ENCODE assay signal across 11 cellular contexts in genomic region chr1:10065344-10065685, GRCh38. TPM values are rescaled to one million over a fixed set of nuclear protein-coding genes. Genes with fewer than 3 reads are reported as not detected.
DNase-seq lines count a peak whose midpoint lies in the region; ATAC-seq, FAIRE-seq and TF ChIP-seq lines count a peak whose summit lies in the region.
"Had no signal": no experiment of that assay in that cellular context is flagged by ENCODE, and none has a peak within 500 bp of the region (broad histone marks: within the 10 kb centered on the region; RNA-seq: fewer than 3 reads in every experiment).

No MANE protein-coding gene starts in this region.

- ATAC-seq in WTC11: peak; percentile 67
- ATAC-seq in heart right ventricle: peak; percentile 30 to 73 (median 44)
- no peak for ATAC-seq in GM21717 (IDR thresholded peaks at IDR 0.05; ENCODE audit: unreplicated experiment)
- ATAC-seq in stimulated activated naive CD8-positive, alpha-beta T cell treated with anti-CD3 and anti-CD28 coated beads, Interleukin-15, Interleukin-2, amounts not matched to agents 100 U/mL and 50 U/mL, for 24 hours: no peak
- ATAC-seq: T-helper 17 cell had no signal

- H3K4me1 ChIP-seq in HEK293 (ENCODE audit: control insufficient read depth, insufficient read depth, low read length) (no peaks in the 10 kb centered on the region), heart right ventricle (peaks cover 20 to 66% (median 49%) of the 10 kb centered on the region in 9 donors), osteoblast (ENCODE audit: insufficient read depth, low read length) (peaks cover 24% of the 10 kb centered on the region), kidney (ENCODE audit: control insufficient read depth in 1 of 2, insufficient read depth in 1 of 2, low read depth in 1 of 2, low read length in 2 of 2) (peaks cover 4 to 5% of the 10 kb centered on the region in 2 donors)

- intact Hi-C loops in heart right ventricle (cut with DNase I) (loop anchor here in 2 of 10 donors (5.0 to 10.0 kb wide), 2 partner anchors 42 to 629 kb away; no protein-coding TSS in a partner anchor), kidney (cut with DNase I) (no loop called here)

- no peak overlapping the region for H2AFZ ChIP-seq in osteoblast (ENCODE audit: low read length)

- H3K9ac ChIP-seq in kidney (ENCODE audit: low read length in 2 of 2): no peak overlapping the region

- WGBS in heart right ventricle, 2 donors: 40 to 52% methylated on average over 7 of the region's 7 CpGs

- TF ChIP-seq CTCF in HEK293 (tag by site-specific recombination; IDR thresholded peaks at IDR 0.05) (no peak), WTC11 (IDR thresholded peaks at IDR 0.05) (no peak), heart right ventricle (IDR thresholded peaks at IDR 0.05) (no peak), osteoblast (IDR thresholded peaks at IDR 0.05; ENCODE audit: extremely low read depth, low read depth, low read length) (no peak), kidney (IDR thresholded peaks at IDR 0.05; ENCODE audit: borderline replicate concordance, extremely low read depth, insufficient read depth) (no peak)

- peaks cover 59% of the 10 kb centered on the region for H3K79me2 ChIP-seq in osteoblast (ENCODE audit: insufficient read depth, low read length)

- H3K36me3 ChIP-seq in HEK293 (ENCODE audit: control insufficient read depth in 2 of 2, insufficient read depth in 1 of 2, low read length in 2 of 2) (no peaks in the 10 kb centered on the region), heart right ventricle (no peaks in the 10 kb centered on the region), osteoblast (ENCODE audit: insufficient read depth, low read length) (no peaks in the 10 kb centered on the region), kidney (ENCODE audit: control insufficient read depth in 1 of 2, insufficient read depth in 2 of 2, low read length in 2 of 2) (no peaks in the 10 kb centered on the region)

- H3K9me3 ChIP-seq in HEK293 (ENCODE audit: control insufficient read depth, insufficient read depth, low read depth, low read length) (no peaks in the 10 kb centered on the region), heart right ventricle (no peaks in the 10 kb centered on the region), osteoblast (ENCODE audit: low read depth, low read length) (no peaks in the 10 kb centered on the region), kidney (ENCODE audit: control insufficient read depth in 1 of 2, low read length in 2 of 2) (no peaks in the 10 kb centered on the region)

- H3K27me3 ChIP-seq in heart right ventricle (no peaks in the 10 kb centered on the region), osteoblast (ENCODE audit: insufficient read depth, low read length) (no peaks in the 10 kb centered on the region)

- no peak overlapping the region for H3K4me3 ChIP-seq in HEK293 (ENCODE audit: low read depth, low read length)
- no peak overlapping the region for H3K4me3 ChIP-seq in heart right ventricle
- no peak overlapping the region for H3K4me3 ChIP-seq in osteoblast (ENCODE audit: insufficient read depth, low read length)
- H3K4me3 ChIP-seq in kidney (ENCODE audit: low read length in 2 of 2): no peak overlapping the region

- H3K27ac ChIP-seq in HEK293 (ENCODE audit: extremely low read depth, low read depth, low read length): no peak overlapping the region
- peak overlapping the region; percentile 5 to 95 (median 64) for H3K27ac ChIP-seq in heart right ventricle
- peak overlapping the region; percentile 7 for H3K27ac ChIP-seq in osteoblast (ENCODE audit: low read depth, low read length)
- peak overlapping the region in 1 of 2 donors; percentile 5 for H3K27ac ChIP-seq in kidney (ENCODE audit: low read depth in 2 of 2, low read length in 2 of 2)

- H3K4me2 ChIP-seq in osteoblast (ENCODE audit: insufficient read depth, low read length): no peak overlapping the region

- H3K9me3 Mint-ChIP-seq in WTC11: no peaks in the 10 kb centered on the region

- no peak for FAIRE-seq in kidney (lab: Jason Lieb, UNC)

- no peaks in the 10 kb centered on the region for H3K27me3 Mint-ChIP-seq in WTC11 (ENCODE audit: low read depth)
- H3K27me3 Mint-ChIP-seq: T-helper 17 cell had no signal

- DNase-seq in WTC11 (ENCODE audit: low spot score): peak; percentile 25
- DNase-seq in heart right ventricle: peak in 1 of 2 donors; percentile 10
- DNase-seq in osteoblast (ENCODE audit: insufficient read length, low spot score, missing footprints): no peak
- DNase-seq in effector CD8-positive, alpha-beta T cell (lab: John Stamatoyannopoulos, UW): no peak
- no peak for DNase-seq in kidney
- DNase-seq in stimulated activated naive CD8-positive, alpha-beta T cell treated with anti-CD3 and anti-CD28 coated beads, Interleukin-15, Interleukin-2, amounts not matched to agents 100 U/mL and 50 U/mL, for 24 hours: no peak
- DNase-seq: central memory CD4-positive, alpha-beta T cell; NCI-H345; T-helper 17 cell had no signal

- peak overlapping the region; percentile 77 for H3K27ac Mint-ChIP-seq in WTC11

- no peak overlapping the region for H3K4me3 Mint-ChIP-seq in WTC11
- H3K4me3 Mint-ChIP-seq: T-helper 17 cell had no signal

- H3K36me3 Mint-ChIP-seq in WTC11: no peaks in the 10 kb centered on the region

- CTCF ChIA-PET in HEK293 (lab: Yijun Ruan, JAX): no interaction called here
- CTCF ChIA-PET in WTC11 (lab: Charles Lee): interaction anchor here (0.5 kb wide), 1 partner anchor 378 kb away, joined by 3 read pairs; no protein-coding TSS in a partner anchor

- H4K20me1 ChIP-seq in osteoblast (ENCODE audit: insufficient read depth, low read length): peaks cover 4% of the 10 kb centered on the region

- POLR2A ChIA-PET in HEK293 (lab: Yijun Ruan, JAX): no interaction called here
- POLR2A ChIA-PET in WTC11 (lab: Charles Lee): interaction anchor here (0.6 kb wide), 1 partner anchor 325 kb away, joined by 5 read pairs; no protein-coding TSS in a partner anchor

- H3K4me1 Mint-ChIP-seq in WTC11: peaks cover 29% of the 10 kb centered on the region

TF ChIP-seq in HEK293, 187 proteins besides CTCF, POLR2A, EP300 and RAD21:
- TF ChIP-seq ZNF837 (tag by site-specific recombination; IDR thresholded peaks at IDR 0.05): no peak
- TF ChIP-seq PRDM10 (tag by site-specific recombination; IDR thresholded peaks at IDR 0.05): peak; percentile 73; the same call in 1 of the 2 replicates
- TF ChIP-seq ZNF600 (tag by site-specific recombination; IDR thresholded peaks at IDR 0.05): peak; percentile 63; the same call in 1 of the 2 replicates

TF ChIP-seq in WTC11, 78 proteins besides CTCF, POLR2A, EP300 and RAD21 (continues in another document):
- TF ChIP-seq FOXK1 (CRISPR knock-in tag; IDR thresholded peaks at IDR 0.05) (no peak), CREB1 (CRISPR knock-in tag; IDR thresholded peaks at IDR 0.05) (no peak), ETV6 (CRISPR knock-in tag; IDR thresholded peaks at IDR 0.05) (no peak), FOXJ3 (CRISPR knock-in tag; IDR thresholded peaks at IDR 0.05; ENCODE audit: borderline replicate concordance) (no peak), FOXP1 (CRISPR knock-in tag; IDR thresholded peaks at IDR 0.05; ENCODE audit: borderline replicate concordance) (no peak), PRRX2 (CRISPR knock-in tag; IDR thresholded peaks at IDR 0.05) (no peak), ZNF138 (CRISPR knock-in tag; conservative IDR thresholded peaks at IDR 0.05) (no peak), ZNF671 (CRISPR knock-in tag; IDR thresholded peaks at IDR 0.05) (no peak), NR1H2 (CRISPR knock-in tag; IDR thresholded peaks at IDR 0.05) (no peak), ELF4 (CRISPR knock-in tag; IDR thresholded peaks at IDR 0.05; ENCODE audit: low read depth) (no peak)
- TF ChIP-seq, protein P1, sequence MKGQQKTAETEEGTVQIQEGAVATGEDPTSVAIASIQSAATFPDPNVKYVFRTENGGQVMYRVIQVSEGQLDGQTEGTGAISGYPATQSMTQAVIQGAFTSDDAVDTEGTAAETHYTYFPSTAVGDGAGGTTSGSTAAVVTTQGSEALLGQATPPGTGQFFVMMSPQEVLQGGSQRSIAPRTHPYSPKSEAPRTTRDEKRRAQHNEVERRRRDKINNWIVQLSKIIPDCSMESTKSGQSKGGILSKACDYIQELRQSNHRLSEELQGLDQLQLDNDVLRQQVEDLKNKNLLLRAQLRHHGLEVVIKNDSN (CRISPR knock-in tag; IDR thresholded peaks at IDR 0.05): no peak
- TF ChIP-seq, protein P2, sequence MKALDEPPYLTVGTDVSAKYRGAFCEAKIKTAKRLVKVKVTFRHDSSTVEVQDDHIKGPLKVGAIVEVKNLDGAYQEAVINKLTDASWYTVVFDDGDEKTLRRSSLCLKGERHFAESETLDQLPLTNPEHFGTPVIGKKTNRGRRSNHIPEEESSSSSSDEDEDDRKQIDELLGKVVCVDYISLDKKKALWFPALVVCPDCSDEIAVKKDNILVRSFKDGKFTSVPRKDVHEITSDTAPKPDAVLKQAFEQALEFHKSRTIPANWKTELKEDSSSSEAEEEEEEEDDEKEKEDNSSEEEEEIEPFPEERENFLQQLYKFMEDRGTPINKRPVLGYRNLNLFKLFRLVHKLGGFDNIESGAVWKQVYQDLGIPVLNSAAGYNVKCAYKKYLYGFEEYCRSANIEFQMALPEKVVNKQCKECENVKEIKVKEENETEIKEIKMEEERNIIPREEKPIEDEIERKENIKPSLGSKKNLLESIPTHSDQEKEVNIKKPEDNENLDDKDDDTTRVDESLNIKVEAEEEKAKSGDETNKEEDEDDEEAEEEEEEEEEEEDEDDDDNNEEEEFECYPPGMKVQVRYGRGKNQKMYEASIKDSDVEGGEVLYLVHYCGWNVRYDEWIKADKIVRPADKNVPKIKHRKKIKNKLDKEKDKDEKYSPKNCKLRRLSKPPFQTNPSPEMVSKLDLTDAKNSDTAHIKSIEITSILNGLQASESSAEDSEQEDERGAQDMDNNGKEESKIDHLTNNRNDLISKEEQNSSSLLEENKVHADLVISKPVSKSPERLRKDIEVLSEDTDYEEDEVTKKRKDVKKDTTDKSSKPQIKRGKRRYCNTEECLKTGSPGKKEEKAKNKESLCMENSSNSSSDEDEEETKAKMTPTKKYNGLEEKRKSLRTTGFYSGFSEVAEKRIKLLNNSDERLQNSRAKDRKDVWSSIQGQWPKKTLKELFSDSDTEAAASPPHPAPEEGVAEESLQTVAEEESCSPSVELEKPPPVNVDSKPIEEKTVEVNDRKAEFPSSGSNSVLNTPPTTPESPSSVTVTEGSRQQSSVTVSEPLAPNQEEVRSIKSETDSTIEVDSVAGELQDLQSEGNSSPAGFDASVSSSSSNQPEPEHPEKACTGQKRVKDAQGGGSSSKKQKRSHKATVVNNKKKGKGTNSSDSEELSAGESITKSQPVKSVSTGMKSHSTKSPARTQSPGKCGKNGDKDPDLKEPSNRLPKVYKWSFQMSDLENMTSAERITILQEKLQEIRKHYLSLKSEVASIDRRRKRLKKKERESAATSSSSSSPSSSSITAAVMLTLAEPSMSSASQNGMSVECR (CRISPR knock-in tag; IDR thresholded peaks at IDR 0.05; ENCODE audit: borderline replicate concordance): no peak

RNA-seq across cellular contexts. Expression of gene UBE4B, which starts 32.6 kb away (rescaled TPM):
- total RNA-seq in WTC11 (2021) (78.0 to 80.8 TPM (median 79.6 TPM) in 3 replicates), heart right ventricle (10 to 100 TPM; 59.0 to 87.3 (median 69.2) TPM), osteoblast (73.1 and 76.6 TPM in 2 replicates), kidney (33.5 TPM)
- polyA plus RNA-seq in heart right ventricle (10 to 100 TPM; 18.3 to 23.4 TPM), kidney (ENCODE audit: insufficient read depth, low read depth, low replicate concordance) (13.3 TPM)

Comparison
In these comparisons a context has a peak if more than half of its experiments do, and no peak if none do; other contexts are left out.
1. ATAC-seq: peak in WTC11 (single experiment) and heart right ventricle (8 of 8); none in GM21717 (single experiment) and stimulated activated naive CD8-positive, alpha-beta T cell treated with anti-CD3 and anti-CD28 coated beads, Interleukin-15, Interleukin-2, amounts not matched to agents 100 U/mL and 50 U/mL, for 24 hours (single experiment).